In the genomic region with DNA sequence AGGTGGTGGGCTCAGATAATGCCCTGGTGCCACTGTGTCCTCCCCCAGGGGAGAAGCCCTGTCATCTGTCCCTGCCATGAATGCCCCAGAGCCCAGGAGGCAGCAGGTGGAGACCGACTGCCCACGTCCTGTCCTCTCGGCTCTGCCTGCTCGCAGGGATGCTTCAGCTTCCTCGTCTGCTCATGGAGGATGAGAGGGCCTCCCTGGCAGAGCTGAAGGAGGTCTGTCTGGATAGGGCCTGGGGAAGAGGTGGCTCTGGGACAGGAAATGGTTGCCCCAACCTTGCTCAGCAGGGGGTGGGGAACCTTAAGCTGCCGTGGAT, we compare ENCODE assay signal across 1 cellular context.
TF ChIP-seq lines count a peak whose summit lies in the region.

No MANE protein-coding gene starts in this region.

TF ChIP-seq in GM23338, 12 proteins besides CTCF, POLR2A, EP300 and RAD21 (continued from another document):
- TF ChIP-seq, protein P1, sequence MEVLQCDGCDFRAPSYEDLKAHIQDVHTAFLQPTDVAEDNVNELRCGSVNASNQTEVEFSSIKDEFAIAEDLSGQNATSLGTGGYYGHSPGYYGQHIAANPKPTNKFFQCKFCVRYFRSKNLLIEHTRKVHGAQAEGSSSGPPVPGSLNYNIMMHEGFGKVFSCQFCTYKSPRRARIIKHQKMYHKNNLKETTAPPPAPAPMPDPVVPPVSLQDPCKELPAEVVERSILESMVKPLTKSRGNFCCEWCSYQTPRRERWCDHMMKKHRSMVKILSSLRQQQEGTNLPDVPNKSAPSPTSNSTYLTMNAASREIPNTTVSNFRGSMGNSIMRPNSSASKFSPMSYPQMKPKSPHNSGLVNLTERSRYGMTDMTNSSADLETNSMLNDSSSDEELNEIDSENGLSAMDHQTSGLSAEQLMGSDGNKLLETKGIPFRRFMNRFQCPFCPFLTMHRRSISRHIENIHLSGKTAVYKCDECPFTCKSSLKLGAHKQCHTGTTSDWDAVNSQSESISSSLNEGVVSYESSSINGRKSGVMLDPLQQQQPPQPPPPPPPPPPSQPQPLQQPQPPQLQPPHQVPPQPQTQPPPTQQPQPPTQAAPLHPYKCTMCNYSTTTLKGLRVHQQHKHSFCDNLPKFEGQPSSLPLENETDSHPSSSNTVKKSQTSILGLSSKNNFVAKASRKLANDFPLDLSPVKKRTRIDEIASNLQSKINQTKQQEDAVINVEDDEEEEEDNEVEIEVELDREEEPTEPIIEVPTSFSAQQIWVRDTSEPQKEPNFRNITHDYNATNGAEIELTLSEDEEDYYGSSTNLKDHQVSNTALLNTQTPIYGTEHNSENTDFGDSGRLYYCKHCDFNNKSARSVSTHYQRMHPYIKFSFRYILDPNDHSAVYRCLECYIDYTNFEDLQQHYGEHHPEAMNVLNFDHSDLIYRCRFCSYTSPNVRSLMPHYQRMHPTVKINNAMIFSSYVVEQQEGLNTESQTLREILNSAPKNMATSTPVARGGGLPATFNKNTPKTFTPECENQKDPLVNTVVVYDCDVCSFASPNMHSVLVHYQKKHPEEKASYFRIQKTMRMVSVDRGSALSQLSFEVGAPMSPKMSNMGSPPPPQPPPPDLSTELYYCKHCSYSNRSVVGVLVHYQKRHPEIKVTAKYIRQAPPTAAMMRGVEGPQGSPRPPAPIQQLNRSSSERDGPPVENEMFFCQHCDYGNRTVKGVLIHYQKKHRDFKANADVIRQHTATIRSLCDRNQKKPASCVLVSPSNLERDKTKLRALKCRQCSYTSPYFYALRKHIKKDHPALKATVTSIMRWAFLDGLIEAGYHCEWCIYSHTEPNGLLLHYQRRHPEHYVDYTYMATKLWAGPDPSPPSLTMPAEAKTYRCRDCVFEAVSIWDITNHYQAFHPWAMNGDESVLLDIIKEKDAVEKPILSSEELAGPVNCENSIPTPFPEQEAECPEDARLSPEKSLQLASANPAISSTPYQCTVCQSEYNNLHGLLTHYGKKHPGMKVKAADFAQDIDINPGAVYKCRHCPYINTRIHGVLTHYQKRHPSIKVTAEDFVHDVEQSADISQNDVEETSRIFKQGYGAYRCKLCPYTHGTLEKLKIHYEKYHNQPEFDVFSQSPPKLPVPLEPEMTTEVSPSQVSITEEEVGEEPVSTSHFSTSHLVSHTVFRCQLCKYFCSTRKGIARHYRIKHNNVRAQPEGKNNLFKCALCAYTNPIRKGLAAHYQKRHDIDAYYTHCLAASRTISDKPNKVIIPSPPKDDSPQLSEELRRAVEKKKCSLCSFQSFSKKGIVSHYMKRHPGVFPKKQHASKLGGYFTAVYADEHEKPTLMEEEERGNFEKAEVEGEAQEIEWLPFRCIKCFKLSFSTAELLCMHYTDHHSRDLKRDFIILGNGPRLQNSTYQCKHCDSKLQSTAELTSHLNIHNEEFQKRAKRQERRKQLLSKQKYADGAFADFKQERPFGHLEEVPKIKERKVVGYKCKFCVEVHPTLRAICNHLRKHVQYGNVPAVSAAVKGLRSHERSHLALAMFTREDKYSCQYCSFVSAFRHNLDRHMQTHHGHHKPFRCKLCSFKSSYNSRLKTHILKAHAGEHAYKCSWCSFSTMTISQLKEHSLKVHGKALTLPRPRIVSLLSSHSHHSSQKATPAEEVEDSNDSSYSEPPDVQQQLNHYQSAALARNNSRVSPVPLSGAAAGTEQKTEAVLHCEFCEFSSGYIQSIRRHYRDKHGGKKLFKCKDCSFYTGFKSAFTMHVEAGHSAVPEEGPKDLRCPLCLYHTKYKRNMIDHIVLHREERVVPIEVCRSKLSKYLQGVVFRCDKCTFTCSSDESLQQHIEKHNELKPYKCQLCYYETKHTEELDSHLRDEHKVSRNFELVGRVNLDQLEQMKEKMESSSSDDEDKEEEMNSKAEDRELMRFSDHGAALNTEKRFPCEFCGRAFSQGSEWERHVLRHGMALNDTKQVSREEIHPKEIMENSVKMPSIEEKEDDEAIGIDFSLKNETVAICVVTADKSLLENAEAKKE (CRISPR knock-in tag; IDR thresholded peaks at IDR 0.05), result no peak
- TF ChIP-seq, protein P2, sequence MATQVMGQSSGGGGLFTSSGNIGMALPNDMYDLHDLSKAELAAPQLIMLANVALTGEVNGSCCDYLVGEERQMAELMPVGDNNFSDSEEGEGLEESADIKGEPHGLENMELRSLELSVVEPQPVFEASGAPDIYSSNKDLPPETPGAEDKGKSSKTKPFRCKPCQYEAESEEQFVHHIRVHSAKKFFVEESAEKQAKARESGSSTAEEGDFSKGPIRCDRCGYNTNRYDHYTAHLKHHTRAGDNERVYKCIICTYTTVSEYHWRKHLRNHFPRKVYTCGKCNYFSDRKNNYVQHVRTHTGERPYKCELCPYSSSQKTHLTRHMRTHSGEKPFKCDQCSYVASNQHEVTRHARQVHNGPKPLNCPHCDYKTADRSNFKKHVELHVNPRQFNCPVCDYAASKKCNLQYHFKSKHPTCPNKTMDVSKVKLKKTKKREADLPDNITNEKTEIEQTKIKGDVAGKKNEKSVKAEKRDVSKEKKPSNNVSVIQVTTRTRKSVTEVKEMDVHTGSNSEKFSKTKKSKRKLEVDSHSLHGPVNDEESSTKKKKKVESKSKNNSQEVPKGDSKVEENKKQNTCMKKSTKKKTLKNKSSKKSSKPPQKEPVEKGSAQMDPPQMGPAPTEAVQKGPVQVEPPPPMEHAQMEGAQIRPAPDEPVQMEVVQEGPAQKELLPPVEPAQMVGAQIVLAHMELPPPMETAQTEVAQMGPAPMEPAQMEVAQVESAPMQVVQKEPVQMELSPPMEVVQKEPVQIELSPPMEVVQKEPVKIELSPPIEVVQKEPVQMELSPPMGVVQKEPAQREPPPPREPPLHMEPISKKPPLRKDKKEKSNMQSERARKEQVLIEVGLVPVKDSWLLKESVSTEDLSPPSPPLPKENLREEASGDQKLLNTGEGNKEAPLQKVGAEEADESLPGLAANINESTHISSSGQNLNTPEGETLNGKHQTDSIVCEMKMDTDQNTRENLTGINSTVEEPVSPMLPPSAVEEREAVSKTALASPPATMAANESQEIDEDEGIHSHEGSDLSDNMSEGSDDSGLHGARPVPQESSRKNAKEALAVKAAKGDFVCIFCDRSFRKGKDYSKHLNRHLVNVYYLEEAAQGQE (IDR thresholded peaks at IDR 0.05; ENCODE audit: unreplicated experiment), result no peak
- TF ChIP-seq ZNF114 (CRISPR knock-in tag; IDR thresholded peaks at IDR 0.05) (no peak), POLR2AphosphoS5 (IDR thresholded peaks at IDR 0.05; ENCODE audit: low read depth) (no peak), ZNF331 (CRISPR knock-in tag; IDR thresholded peaks at IDR 0.05; ENCODE audit: low read depth) (no peak)
- TF ChIP-seq, protein P3, sequence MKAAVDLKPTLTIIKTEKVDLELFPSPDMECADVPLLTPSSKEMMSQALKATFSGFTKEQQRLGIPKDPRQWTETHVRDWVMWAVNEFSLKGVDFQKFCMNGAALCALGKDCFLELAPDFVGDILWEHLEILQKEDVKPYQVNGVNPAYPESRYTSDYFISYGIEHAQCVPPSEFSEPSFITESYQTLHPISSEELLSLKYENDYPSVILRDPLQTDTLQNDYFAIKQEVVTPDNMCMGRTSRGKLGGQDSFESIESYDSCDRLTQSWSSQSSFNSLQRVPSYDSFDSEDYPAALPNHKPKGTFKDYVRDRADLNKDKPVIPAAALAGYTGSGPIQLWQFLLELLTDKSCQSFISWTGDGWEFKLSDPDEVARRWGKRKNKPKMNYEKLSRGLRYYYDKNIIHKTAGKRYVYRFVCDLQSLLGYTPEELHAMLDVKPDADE (IDR thresholded peaks at IDR 0.05), result no peak
